11 cellular contexts compared by ENCODE assay signal in genomic region chr3:186949281-186949982, GRCh38. TPM values are rescaled to one million over a fixed set of nuclear protein-coding genes. Genes with fewer than 3 reads are reported as not detected.
A peak's percentile ranks its signal among the peaks of the same experiment; 100 is the strongest.
DNase-seq lines count a peak whose midpoint lies in the region; ATAC-seq, FAIRE-seq and TF ChIP-seq lines count a peak whose summit lies in the region.
"Had no signal": no experiment of that assay in that cellular context is flagged by ENCODE, and none has a peak within 500 bp of the region (broad histone marks: within the 10 kb centered on the region; RNA-seq: fewer than 3 reads in every experiment).

No MANE protein-coding gene starts in this region.

- no peak for ATAC-seq in PC-3
- ATAC-seq in naive thymus-derived CD8-positive, alpha-beta T cell, result no peak

- peak; percentile 97 for DNase-seq in COLO829 (ENCODE audit: low spot score)
- peak; percentile 15 for DNase-seq in PC-3
- no peak for DNase-seq in epithelial cell of prostate (ENCODE audit: low read depth, low spot score)
- no peak for DNase-seq in naive thymus-derived CD8-positive, alpha-beta T cell
- DNase-seq in urothelium cell line (ENCODE audit: low spot score), result no peak
- DNase-seq in NCI-H2227 (lab: John Stamatoyannopoulos, UW; ENCODE audit: unreplicated experiment), result no peak
- no peak for DNase-seq in glomerular visceral epithelial cell (ENCODE audit: extremely low spot score)
- DNase-seq in HTR-8/SVneo (ENCODE audit: insufficient read length, low spot score), result no peak
- DNase-seq: Caco-2; stimulated activated CD4-positive, alpha-beta T cell treated with anti-CD3 and anti-CD28 coated beads, Interleukin-15, amount 100 ng/mL, for 24 hours; stimulated activated naive CD4-positive, alpha-beta T cell treated with Interleukin-2 at 50 U/mL for 16 hours had no signal

- no TSS peak for BruUV-seq in PC-3 (replicated peaks; lab: Mats Ljungman, UMichigan)

- no peaks in the 10 kb centered on the region for H3K79me2 ChIP-seq in PC-3 (ENCODE audit: low read length)

- peak overlapping the region in 8 of 10 donors; percentile 29 to 93 (median 60) for H3K27ac Mint-ChIP-seq in naive thymus-derived CD8-positive, alpha-beta T cell

- H3K27me3 Mint-ChIP-seq in naive thymus-derived CD8-positive, alpha-beta T cell, result no peaks in the 10 kb centered on the region

- H4K20me1 ChIP-seq in PC-3 (ENCODE audit: low read length), result no peaks in the 10 kb centered on the region

- no peak overlapping the region for H3K4me2 ChIP-seq in PC-3 (ENCODE audit: low read length)

- H3K4me1 ChIP-seq in PC-3 (ENCODE audit: insufficient read depth, low read length), result no peaks in the 10 kb centered on the region; the same call in 1 of the 2 replicates
- H3K4me1 ChIP-seq: Caco-2 had no signal

- FAIRE-seq in urothelium cell line (lab: Jason Lieb, UNC) (no peak), HTR-8/SVneo (lab: Jason Lieb, UNC) (no peak)

- H3K4me3 ChIP-seq in PC-3 (ENCODE audit: low read length), result no peak overlapping the region

- H3K4me3 Mint-ChIP-seq in naive thymus-derived CD8-positive, alpha-beta T cell, result peak overlapping the region in 1 of 10 donors; percentile 19

- H3K36me3 Mint-ChIP-seq in naive thymus-derived CD8-positive, alpha-beta T cell, result peaks cover 14 to 63% (median 44%) of the 10 kb centered on the region in 3 donors

- H3K27ac ChIP-seq in PC-3 (ENCODE audit: low read length) (no peak overlapping the region), epithelial cell of prostate (peak overlapping the region; percentile 25)

- H3K27me3 ChIP-seq in PC-3 (ENCODE audit: low read length), result no peaks in the 10 kb centered on the region

- H3K9me2 ChIP-seq in PC-3 (replicated peaks; ENCODE audit: low read length), result no peaks in the 10 kb centered on the region

- peaks cover 0 to 7% (median 2%) of the 10 kb centered on the region in 9 donors for H3K9me3 Mint-ChIP-seq in naive thymus-derived CD8-positive, alpha-beta T cell

- POLR2A ChIA-PET in PC-3 (lab: Charles Lee; ENCODE audit: unreplicated experiment), result no interaction called here
- POLR2A ChIA-PET in naive thymus-derived CD8-positive, alpha-beta T cell (lab: Charles Lee), result no interaction called here

- H3K36me3 ChIP-seq in PC-3 (ENCODE audit: low read depth, low read length), result no peaks in the 10 kb centered on the region

- no peak overlapping the region for H3K9ac ChIP-seq in PC-3 (ENCODE audit: low read length)

- H3K9me3 ChIP-seq in PC-3 (ENCODE audit: low read length), result no peaks in the 10 kb centered on the region
- H3K9me3 ChIP-seq: Caco-2 had no signal

- H3K4me1 Mint-ChIP-seq in naive thymus-derived CD8-positive, alpha-beta T cell, result peaks cover 54 to 82% (median 80%) of the 10 kb centered on the region in 4 donors

- intact Hi-C loops in PC-3 (cut with micrococcal nuclease), result no loop called here

- H2AFZ ChIP-seq in PC-3 (ENCODE audit: low read length), result no peak overlapping the region

- no peaks in the 10 kb centered on the region for H3F3A ChIP-seq in PC-3 (ENCODE audit: low read length, unreplicated experiment)

- TF ChIP-seq CTCF in PC-3 (conservative IDR thresholded peaks at IDR 0.05; ENCODE audit: low read depth, low read length), result no peak

- CTCF ChIA-PET in PC-3 (lab: Charles Lee), result no interaction called here

RNA-seq across cellular contexts. Expression of gene ST6GAL1, which starts 19.1 kb away (rescaled TPM):
- 8.6 and 9.4 TPM in 2 replicates for total RNA-seq in PC-3 (2014; rRNA removed)
- total RNA-seq in naive thymus-derived CD8-positive, alpha-beta T cell, result 100 to 1,000 TPM; 223 to 250 TPM
- 100 to 1,000 TPM; 139 to 237 (median 167) TPM for polyA plus RNA-seq in naive thymus-derived CD8-positive, alpha-beta T cell

Comparison
In these comparisons a context has a peak if more than half of its experiments do, and no peak if none do; other contexts are left out.
1. DNase-seq: peak in COLO829 (single experiment) and PC-3 (single experiment); none in epithelial cell of prostate (single experiment), naive thymus-derived CD8-positive, alpha-beta T cell (0 of 10), urothelium cell line (single experiment), NCI-H2227 (single experiment), glomerular visceral epithelial cell (single experiment) and HTR-8/SVneo (single experiment).
2. RNA of gene ST6GAL1, which starts 19.1 kb away (total RNA-seq): 223 to 250 TPM in naive thymus-derived CD8-positive, alpha-beta T cell; 8.6 to 9.4 TPM in PC-3; every median in the first group is over 10 times any median in the second.